In genomic region chr9:2677927-2678889, GRCh38 we compare ENCODE assay signal across 2 cellular contexts.
TF ChIP-seq lines count a peak whose summit lies in the region.

No MANE protein-coding gene starts in this region.

TF ChIP-seq in liver, 16 proteins besides CTCF, POLR2A, EP300 and RAD21:
- TF ChIP-seq MAX (IDR thresholded peaks at IDR 0.05) (no peak), SP1 (IDR thresholded peaks at IDR 0.05) (peak; percentile 20)

TF ChIP-seq in HepG2, 621 proteins besides CTCF, POLR2A, EP300 and RAD21:
- no peak for TF ChIP-seq ZNF329 (CRISPR knock-in tag; IDR thresholded peaks at IDR 0.05; ENCODE audit: low read depth)
- TF ChIP-seq RBM39 (IDR thresholded peaks at IDR 0.05; ENCODE audit: low read depth, low read length, poor library complexity, severe bottlenecking), result no peak
- TF ChIP-seq CCAR2 (optimal IDR thresholded peaks at IDR 0.05; ENCODE audit: low read depth, low read length), result no peak
- no peak for TF ChIP-seq DZIP1 (CRISPR knock-in tag; IDR thresholded peaks at IDR 0.05)
- TF ChIP-seq ZNF230 (CRISPR knock-in tag; IDR thresholded peaks at IDR 0.05), result no peak
- no peak for TF ChIP-seq ISL2 (CRISPR knock-in tag; IDR thresholded peaks at IDR 0.05)
- TF ChIP-seq ZNF660 (CRISPR knock-in tag; IDR thresholded peaks at IDR 0.05; ENCODE audit: borderline replicate concordance, low read depth), result no peak
- TF ChIP-seq HOXA7 (CRISPR knock-in tag; IDR thresholded peaks at IDR 0.05), result no peak
- no peak for TF ChIP-seq CC2D1A (CRISPR knock-in tag; IDR thresholded peaks at IDR 0.05)
- no peak for TF ChIP-seq ZSCAN5A (CRISPR knock-in tag; IDR thresholded peaks at IDR 0.05; ENCODE audit: borderline replicate concordance)
- TF ChIP-seq SOX13 (IDR thresholded peaks at IDR 0.05), result no peak
- TF ChIP-seq SOX13 (CRISPR knock-in tag; conservative IDR thresholded peaks at IDR 0.05 in 1 of 2, IDR thresholded peaks at IDR 0.05 in 1 of 2), result no peak
- no peak for TF ChIP-seq HINFP (CRISPR knock-in tag; IDR thresholded peaks at IDR 0.05; ENCODE audit: low read depth)
- no peak for TF ChIP-seq MAF1 (CRISPR knock-in tag; IDR thresholded peaks at IDR 0.05; ENCODE audit: borderline replicate concordance)
- no peak for TF ChIP-seq PHF21A (CRISPR knock-in tag; IDR thresholded peaks at IDR 0.05)
- no peak for TF ChIP-seq PBX2 (CRISPR knock-in tag; IDR thresholded peaks at IDR 0.05)
- TF ChIP-seq HCFC1 (IDR thresholded peaks at IDR 0.05; ENCODE audit: low read depth, low read length), result no peak
- TF ChIP-seq ZNF605 (CRISPR knock-in tag; IDR thresholded peaks at IDR 0.05), result no peak
- TF ChIP-seq ZSCAN12 (CRISPR knock-in tag; IDR thresholded peaks at IDR 0.05), result no peak
